Comparison of ENCODE assay signal across 25 cellular contexts in the genomic region with DNA sequence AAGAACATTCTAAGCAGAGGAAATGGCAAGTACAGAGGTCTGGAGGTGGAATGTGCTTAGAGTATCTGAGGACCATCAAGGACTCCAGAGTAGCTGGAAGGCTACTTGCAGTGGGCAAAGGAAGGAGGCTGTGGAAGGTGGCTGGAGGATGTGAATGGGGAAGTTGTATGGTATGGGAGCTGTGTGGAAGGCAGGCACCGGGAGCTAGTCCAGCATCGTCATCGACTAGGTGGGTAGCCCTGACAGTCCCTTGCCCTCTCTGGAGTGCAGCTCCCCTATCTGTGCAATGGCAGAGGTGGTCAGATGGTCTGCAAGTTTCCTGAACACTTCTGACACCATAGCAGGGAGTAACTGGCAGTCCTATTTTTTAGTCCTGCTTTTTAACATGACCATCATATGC. TPM values are rescaled to one million over a fixed set of nuclear protein-coding genes. Genes with fewer than 3 reads are reported as not detected.
"Had no signal": no experiment of that assay in that cellular context is flagged by ENCODE, and none has a peak within 500 bp of the region (broad histone marks: within the 10 kb centered on the region; RNA-seq: fewer than 3 reads in every experiment).

No MANE protein-coding gene starts in this region.

- H3K36me3 ChIP-seq: ascending aorta, brain microvascular endothelial cell, heart right ventricle, left ventricle myocardium inferior, SJCRH30, thoracic aorta had no signal

- H3K27ac Mint-ChIP-seq: activated CD4-positive, alpha-beta T cell treated with anti-CD3 and anti-CD28 coated beads, Interleukin-2, amount 10 ng/mL, durations not matched to agents 7 days and 5 days; activated CD8-positive, alpha-beta T cell treated with anti-CD3 and anti-CD28 coated beads, Interleukin-2, amount 10 ng/mL, durations not matched to agents 7 days and 5 days; activated naive CD4-positive, alpha-beta T cell treated with anti-CD3 and anti-CD28 coated beads for 36 hours; activated naive CD8-positive, alpha-beta T cell treated with anti-CD3 and anti-CD28 coated beads for 36 hours; activated T-helper 2 cell treated with anti-CD3 and anti-CD28 coated beads, Interferon-gamma antibody, Interleukin-2, Interleukin-4, amounts not matched to agents 10 μg/mL and 5 μg/mL and 100 μg/mL, durations not matched to agents 14 hours and 24 hours and 36 hours; nephron had no signal

- H3K9me3 Mint-ChIP-seq: activated CD4-positive, alpha-beta T cell treated with anti-CD3 and anti-CD28 coated beads, Interleukin-2, amount 10 ng/mL, durations not matched to agents 7 days and 5 days; activated naive CD4-positive, alpha-beta T cell treated with anti-CD3 and anti-CD28 coated beads for 36 hours; activated naive CD8-positive, alpha-beta T cell treated with anti-CD3 and anti-CD28 coated beads for 36 hours; activated T-helper 2 cell treated with anti-CD3 and anti-CD28 coated beads, Interferon-gamma antibody, Interleukin-2, Interleukin-4, amounts not matched to agents 10 μg/mL and 5 μg/mL and 100 μg/mL, durations not matched to agents 14 hours and 24 hours and 36 hours; nephron had no signal

- H3K4me3 Mint-ChIP-seq: activated CD4-positive, alpha-beta T cell treated with anti-CD3 and anti-CD28 coated beads, Interleukin-2, amount 10 ng/mL, durations not matched to agents 7 days and 5 days; activated CD8-positive, alpha-beta T cell treated with anti-CD3 and anti-CD28 coated beads, Interleukin-2, amount 10 ng/mL, durations not matched to agents 7 days and 5 days; activated naive CD4-positive, alpha-beta T cell treated with anti-CD3 and anti-CD28 coated beads for 36 hours; activated naive CD8-positive, alpha-beta T cell treated with anti-CD3 and anti-CD28 coated beads for 36 hours; nephron had no signal

- H3K27me3 ChIP-seq: ascending aorta, heart right ventricle, SJCRH30 had no signal

- H3K4me1 Mint-ChIP-seq: activated naive CD8-positive, alpha-beta T cell treated with anti-CD3 and anti-CD28 coated beads for 36 hours; nephron had no signal

- H3K27ac ChIP-seq: ascending aorta, brain microvascular endothelial cell, heart right ventricle, left ventricle myocardium inferior, SJCRH30, thoracic aorta had no signal

- DNase-seq: activated CD4-positive, alpha-beta T cell treated with anti-CD3 and anti-CD28 coated beads, Interleukin-2, amount 10 ng/mL, durations not matched to agents 7 days and 5 days; activated CD4-positive, CD25-positive, alpha-beta regulatory T cell treated with anti-CD3 and anti-CD28 coated beads, Interleukin-2, amount 50 U/mL, for 72 hours; activated CD8-positive, alpha-beta T cell treated with anti-CD3 and anti-CD28 coated beads, Interleukin-2, amount 10 ng/mL, durations not matched to agents 7 days and 5 days; activated naive CD4-positive, alpha-beta T cell treated with anti-CD3 and anti-CD28 coated beads for 36 hours; activated naive CD8-positive, alpha-beta T cell treated with anti-CD3 and anti-CD28 coated beads for 36 hours; activated T-cell treated with anti-CD3 and anti-CD28 coated beads, Interleukin-2, amount 50 U/mL, for 48 hours; brain microvascular endothelial cell; caudate nucleus; foreskin fibroblast; heart right ventricle; left ventricle myocardium inferior; posterior cingulate gyrus; right cardiac atrium; SJCRH30; stimulated activated CD4-positive, alpha-beta T cell treated with anti-CD3 and anti-CD28 coated beads, Interleukin-2, amount 100 ng/mL, for 48 hours; stimulated activated naive CD8-positive, alpha-beta T cell treated with anti-CD3 and anti-CD28 coated beads, Interleukin-15, Interleukin-2, amounts not matched to agents 100 U/mL and 50 U/mL, for 24 hours; T-helper 2 cell had no signal

- H3K4me3 ChIP-seq: ascending aorta, heart right ventricle, left ventricle myocardium inferior, SJCRH30, thoracic aorta had no signal

- H3K4me1 ChIP-seq: SJCRH30 had no signal

- H3K9me3 ChIP-seq: ascending aorta, heart right ventricle, left ventricle myocardium inferior, SJCRH30, thoracic aorta had no signal

- H3K36me3 Mint-ChIP-seq: activated naive CD8-positive, alpha-beta T cell treated with anti-CD3 and anti-CD28 coated beads for 36 hours had no signal

RNA-seq across cellular contexts. Expression of a gene that starts 19.3 kb away (rescaled TPM):
- total RNA-seq: activated T-helper 2 cell treated with anti-CD3 and anti-CD28 coated beads, Interferon-gamma antibody, Interleukin-2, Interleukin-4, amounts not matched to agents 10 μg/mL and 5 μg/mL and 100 μg/mL, durations not matched to agents 14 hours and 24 hours and 36 hours; esophagus mucosa had no signal

RNA-seq across cellular contexts. Expression of a gene that starts 51.2 kb away (rescaled TPM):
- total RNA-seq: activated CD4-positive, alpha-beta T cell treated with anti-CD3 and anti-CD28 coated beads, Interleukin-2, amount 10 ng/mL, durations not matched to agents 7 days and 5 days; activated CD8-positive, alpha-beta T cell treated with anti-CD3 and anti-CD28 coated beads, Interleukin-2, amount 10 ng/mL, durations not matched to agents 7 days and 5 days; activated naive CD4-positive, alpha-beta T cell treated with anti-CD3 and anti-CD28 coated beads for 36 hours; activated naive CD8-positive, alpha-beta T cell treated with anti-CD3 and anti-CD28 coated beads for 36 hours; activated T-helper 2 cell treated with anti-CD3 and anti-CD28 coated beads, Interferon-gamma antibody, Interleukin-2, Interleukin-4, amounts not matched to agents 10 μg/mL and 5 μg/mL and 100 μg/mL, durations not matched to agents 14 hours and 24 hours and 36 hours; ascending aorta; chondrocyte; esophagus mucosa; lung microvascular endothelial cell; osteoblast; SJCRH30; thoracic aorta had no signal

RNA-seq across cellular contexts. Expression of a gene that starts 55.5 kb away (rescaled TPM):
- total RNA-seq: osteoblast, SJCRH30 had no signal
